In genomic region chr14:59055439-59056045, GRCh38 we compare ENCODE assay signal across 8 cellular contexts.
DNase-seq lines count a peak whose midpoint lies in the region; ATAC-seq, FAIRE-seq and TF ChIP-seq lines count a peak whose summit lies in the region.

No MANE protein-coding gene starts in this region.

- DNase-seq in activated T-cell treated with anti-CD3 and anti-CD28 coated beads for 4 hours (peak; percentile 12), H54 (ENCODE audit: insufficient read length, low spot score) (peak; percentile 16), NAMALWA (ENCODE audit: low spot score) (peak; percentile 38), T follicular helper cell (ENCODE audit: low read depth) (peak; percentile 6), erythroblast (lab: John Stamatoyannopoulos, UW) (peak; percentile 14 to 46)
- DNase-seq in activated T-cell treated with anti-CD3 and anti-CD28 coated beads, Interleukin-2, amount 50 U/mL, for 1 hour: no peak

- no peak for ATAC-seq in GM21737 (IDR thresholded peaks at IDR 0.05; ENCODE audit: unreplicated experiment)

- no peak for FAIRE-seq in H54 (lab: Jason Lieb, UNC)

- peaks cover 15% of the 10 kb centered on the region for H3K9me3 Mint-ChIP-seq in nephron

- H3K4me1 Mint-ChIP-seq in nephron: peaks cover 24% of the 10 kb centered on the region

- TF ChIP-seq POLR2A in H54 (IDR thresholded peaks at IDR 0.05; ENCODE audit: low read depth, low read length): no peak
- TF ChIP-seq POLR2A in erythroblast (IDR thresholded peaks at IDR 0.05; ENCODE audit: low read length): no peak

- H3K27ac Mint-ChIP-seq in nephron: peak overlapping the region in 1 of 3 experiments; percentile 44

- H3K36me3 Mint-ChIP-seq in nephron (ENCODE audit: low read depth): peaks cover 3% of the 10 kb centered on the region

- H3K4me3 Mint-ChIP-seq in nephron: no peak overlapping the region

- TF ChIP-seq CTCF in nephron (IDR thresholded peaks at IDR 0.05; ENCODE audit: unreplicated experiment in 3 of 3): peak; percentile 83 to 92 (median 87)

- no peaks in the 10 kb centered on the region for H3K27me3 Mint-ChIP-seq in nephron (ENCODE audit: low read depth)
